In the genomic region with DNA sequence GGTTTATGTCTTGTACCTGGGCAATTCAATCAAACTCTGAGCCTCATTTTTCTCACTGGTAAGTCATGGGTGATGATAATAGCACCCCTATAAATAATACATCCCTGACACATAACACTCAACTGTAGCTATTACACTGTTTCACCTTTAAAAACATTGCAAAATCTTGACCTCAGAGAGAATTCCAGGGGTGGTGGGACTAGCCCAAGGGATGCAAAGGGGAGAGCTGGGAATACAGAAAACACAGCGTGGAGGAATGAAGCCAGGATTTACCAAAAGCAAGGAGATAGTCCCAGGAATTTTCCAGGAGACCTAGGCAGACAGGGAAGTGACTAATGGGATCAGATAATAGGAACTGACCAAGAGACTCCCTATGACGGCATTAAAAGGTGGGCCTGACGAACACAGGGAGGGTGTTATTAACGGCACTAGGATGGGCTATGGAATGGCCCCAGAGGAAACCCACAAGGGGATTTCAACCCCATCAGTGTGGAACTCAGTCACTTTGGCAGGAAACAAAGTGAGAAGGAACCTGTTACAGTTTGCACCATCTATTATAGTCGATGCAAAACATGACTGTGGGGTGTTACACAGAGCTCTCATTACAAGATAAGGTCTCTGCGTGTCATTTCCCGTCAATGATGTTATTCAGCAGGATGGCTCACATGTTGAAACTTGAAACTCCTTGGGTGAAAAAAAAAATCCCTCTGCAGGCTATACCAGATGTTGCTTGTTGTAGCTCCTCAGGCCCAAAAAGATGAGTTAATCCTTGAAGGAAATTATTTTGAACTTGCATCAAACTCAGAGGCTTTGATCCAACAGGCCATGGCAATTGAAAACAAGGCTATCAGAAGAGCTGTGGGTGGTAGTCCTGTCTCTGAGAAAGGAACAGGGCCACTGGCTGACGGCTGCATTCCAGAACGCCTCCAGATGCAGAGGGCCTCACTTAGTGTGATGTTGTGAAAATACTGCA, we compare ENCODE assay signal across 9 cellular contexts. TPM values are rescaled to one million over a fixed set of nuclear protein-coding genes. Genes with fewer than 3 reads are reported as not detected.
DNase-seq lines count a peak whose midpoint lies in the region; ATAC-seq, FAIRE-seq and TF ChIP-seq lines count a peak whose summit lies in the region.
"Had no signal": no experiment of that assay in that cellular context is flagged by ENCODE, and none has a peak within 500 bp of the region (broad histone marks: within the 10 kb centered on the region; RNA-seq: fewer than 3 reads in every experiment).

No MANE protein-coding gene starts in this region.

- no peak overlapping the region for H3K9ac ChIP-seq in kidney (ENCODE audit: low read length in 2 of 2)

- no peak overlapping the region for H3K4me3 ChIP-seq in kidney (ENCODE audit: low read length in 2 of 2)

- DNase-seq in DMS 273 (lab: John Stamatoyannopoulos, UW; ENCODE audit: unreplicated experiment) (peak; percentile 76), kidney (peak; percentile 64), urothelium cell line (ENCODE audit: low spot score) (peak; percentile 17), SIG-M5 treated with dmso at 0.1 percent for 504 hours (lab: John Stamatoyannopoulos, UW; ENCODE audit: unreplicated experiment) (no peak)
- peak; percentile 36 for DNase-seq in activated CD4-positive, alpha-beta memory T cell treated with anti-CD3 and anti-CD28 coated beads, Interleukin-2, amount 10 ng/mL, durations not matched to agents 7 days and 5 days
- DNase-seq in stimulated activated CD4-positive, alpha-beta T cell treated with anti-CD3 and anti-CD28 coated beads, Interleukin-2, amount 100 ng/mL, for 24 hours, result no peak

- CTCF ChIA-PET in activated CD4-positive, alpha-beta memory T cell treated with anti-CD3 and anti-CD28 coated beads, Interleukin-2, amount 10 ng/mL, durations not matched to agents 7 days and 5 days (lab: Charles Lee), result interaction anchor here (1.0 to 1.3 kb wide), 2 partner anchors 38 to 549 kb away, joined by 3 to 4 read pairs; no protein-coding TSS in a partner anchor

- H3K27ac ChIP-seq in kidney (ENCODE audit: low read depth in 2 of 2, low read length in 2 of 2), result no peak overlapping the region

- FAIRE-seq in kidney (lab: Jason Lieb, UNC) (no peak), urothelium cell line (lab: Jason Lieb, UNC) (no peak)
- FAIRE-seq: islet of Langerhans had no signal

- peaks cover 37% of the 10 kb centered on the region for H3K4me1 Mint-ChIP-seq in activated CD4-positive, alpha-beta memory T cell treated with anti-CD3 and anti-CD28 coated beads, Interleukin-2, amount 10 ng/mL, durations not matched to agents 7 days and 5 days

- H3K36me3 ChIP-seq in kidney (ENCODE audit: control insufficient read depth in 1 of 2, insufficient read depth in 2 of 2, low read length in 2 of 2), result no peaks in the 10 kb centered on the region

- TF ChIP-seq CTCF in kidney (IDR thresholded peaks at IDR 0.05; ENCODE audit: borderline replicate concordance, extremely low read depth, insufficient read depth), result no peak

- POLR2A ChIA-PET in activated CD4-positive, alpha-beta memory T cell treated with anti-CD3 and anti-CD28 coated beads, Interleukin-2, amount 10 ng/mL, durations not matched to agents 7 days and 5 days (lab: Charles Lee), result interaction anchor here (1.6 kb wide), 1 partner anchor 125 kb away, joined by 9 read pairs; a partner anchor contains a TSS

- ATAC-seq in GM19324 (IDR thresholded peaks at IDR 0.05; ENCODE audit: low FRiP score, unreplicated experiment), result peak; percentile 71
- peak; percentile 67 for ATAC-seq in HG03196 (IDR thresholded peaks at IDR 0.05; ENCODE audit: unreplicated experiment)

- H3K27ac Mint-ChIP-seq in activated CD4-positive, alpha-beta memory T cell treated with anti-CD3 and anti-CD28 coated beads, Interleukin-2, amount 10 ng/mL, durations not matched to agents 7 days and 5 days, result peak overlapping the region; percentile 60

- no peaks in the 10 kb centered on the region for H3K4me1 ChIP-seq in kidney (ENCODE audit: control insufficient read depth in 1 of 2, insufficient read depth in 1 of 2, low read depth in 1 of 2, low read length in 2 of 2)

- peaks cover 2% of the 10 kb centered on the region for H3K27me3 Mint-ChIP-seq in activated CD4-positive, alpha-beta memory T cell treated with anti-CD3 and anti-CD28 coated beads, Interleukin-2, amount 10 ng/mL, durations not matched to agents 7 days and 5 days

- no peaks in the 10 kb centered on the region for H3K9me3 ChIP-seq in kidney (ENCODE audit: control insufficient read depth in 1 of 2, low read length in 2 of 2)

- H3K9me3 Mint-ChIP-seq in activated CD4-positive, alpha-beta memory T cell treated with anti-CD3 and anti-CD28 coated beads, Interleukin-2, amount 10 ng/mL, durations not matched to agents 7 days and 5 days, result no peaks in the 10 kb centered on the region

- H3K4me3 Mint-ChIP-seq in activated CD4-positive, alpha-beta memory T cell treated with anti-CD3 and anti-CD28 coated beads, Interleukin-2, amount 10 ng/mL, durations not matched to agents 7 days and 5 days, result no peak overlapping the region

- intact Hi-C loops in kidney (cut with DNase I), result no loop called here

- H3K36me3 Mint-ChIP-seq in activated CD4-positive, alpha-beta memory T cell treated with anti-CD3 and anti-CD28 coated beads, Interleukin-2, amount 10 ng/mL, durations not matched to agents 7 days and 5 days (ENCODE audit: low read depth), result no peaks in the 10 kb centered on the region

RNA-seq across cellular contexts. Expression of a gene that starts 58.7 kb away (rescaled TPM):
- total RNA-seq in activated CD4-positive, alpha-beta memory T cell treated with anti-CD3 and anti-CD28 coated beads, Interleukin-2, amount 10 ng/mL, durations not matched to agents 7 days and 5 days, result 1 to 10 TPM; 4.0 TPM
- 35.8 TPM for total RNA-seq in kidney
- 19.0 TPM for polyA plus RNA-seq in kidney (ENCODE audit: insufficient read depth, low read depth, low replicate concordance)

Comparison
In these comparisons a context has a peak if more than half of its experiments do, and no peak if none do; other contexts are left out.
1. DNase-seq: peak in DMS 273 (single experiment), activated CD4-positive, alpha-beta memory T cell treated with anti-CD3 and anti-CD28 coated beads, Interleukin-2, amount 10 ng/mL, durations not matched to agents 7 days and 5 days (single experiment), kidney (single experiment) and urothelium cell line (single experiment); none in SIG-M5 treated with dmso at 0.1 percent for 504 hours (single experiment) and stimulated activated CD4-positive, alpha-beta T cell treated with anti-CD3 and anti-CD28 coated beads, Interleukin-2, amount 100 ng/mL, for 24 hours (0 of 2).